ENCODE assay signal across 16 cellular contexts in the genomic region with DNA sequence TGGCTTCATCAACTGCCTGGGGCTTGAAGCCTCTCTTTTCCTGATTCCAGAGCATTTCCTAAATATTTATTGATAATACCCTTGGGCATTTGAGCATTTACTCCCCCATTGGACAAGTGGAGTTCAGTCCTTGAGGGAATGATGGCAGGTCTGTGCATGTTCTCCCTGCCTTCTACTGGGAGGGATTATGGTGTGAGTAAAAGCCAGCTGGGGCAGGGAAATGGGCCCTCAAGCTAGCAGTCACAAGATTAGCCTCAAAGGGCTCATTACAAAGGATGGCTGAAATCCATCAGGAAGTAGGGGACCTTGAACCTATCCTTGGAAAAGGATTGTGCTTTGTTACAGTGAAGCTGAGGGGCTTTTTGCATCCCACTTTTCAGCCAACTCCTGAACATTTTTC.
"Had no signal": no experiment of that assay in that cellular context is flagged by ENCODE, and none has a peak within 500 bp of the region (broad histone marks: within the 10 kb centered on the region; RNA-seq: fewer than 3 reads in every experiment).

No MANE protein-coding gene starts in this region.

- DNase-seq: activated CD4-positive, alpha-beta T cell treated with anti-CD3 and anti-CD28 coated beads, Interleukin-2, amount 50 U/mL, for 4 hours; activated effector memory CD4-positive, alpha-beta T cell treated with anti-CD3 and anti-CD28 coated beads, Interleukin-2, amount 50 U/mL, for 16 hours; activated naive CD4-positive, alpha-beta T cell treated with anti-CD3 and anti-CD28 coated beads, Interleukin-2, amount 50 U/mL, for 16 hours; activated T-cell treated with anti-CD3 and anti-CD28 coated beads, Interleukin-2, amount 50 U/mL, for 72 hours; aorta; brain microvascular endothelial cell; islet precursor cell; lower lobe of right lung; retina; stimulated activated naive CD4-positive, alpha-beta T cell had no signal

- H3K9me3 Mint-ChIP-seq: activated T-cell treated with anti-CD3 and anti-CD28 coated beads, Interleukin-2, amount 50 U/mL, for 72 hours; mesothelial cell of epicardium; nephron; T-helper 1 cell treated with Interleukin-12 subunit alpha and Interleukin-12 subunit beta and Interleukin-4 antibody, amounts not matched to agents 30 μg/mL and 1 μg/mL, for 36 hours had no signal

- H3K27ac Mint-ChIP-seq: activated T-cell treated with anti-CD3 and anti-CD28 coated beads, Interleukin-2, amount 50 U/mL, for 72 hours; mesothelial cell of epicardium; nephron; T-helper 1 cell treated with Interleukin-12 subunit alpha and Interleukin-12 subunit beta and Interleukin-4 antibody, amounts not matched to agents 30 μg/mL and 1 μg/mL, for 36 hours had no signal

- ATAC-seq: activated T-cell treated with anti-CD3 and anti-CD28 coated beads, Interleukin-2, amount 50 U/mL, for 72 hours; lower lobe of right lung had no signal

- H3K27me3 ChIP-seq: brain microvascular endothelial cell, esophagus muscularis mucosa, hepatocyte had no signal

- H3K9me3 ChIP-seq: esophagus muscularis mucosa, lower lobe of right lung had no signal

- H3K36me3 Mint-ChIP-seq: mesothelial cell of epicardium had no signal

- H3K4me1 ChIP-seq: esophagus muscularis mucosa, lower lobe of right lung had no signal

- H3K36me3 ChIP-seq: brain microvascular endothelial cell, esophagus muscularis mucosa, lower lobe of right lung had no signal

- H3K4me3 ChIP-seq: coronary artery, esophagus muscularis mucosa, hepatocyte, lower lobe of right lung had no signal

- H3K4me3 Mint-ChIP-seq: activated T-cell treated with anti-CD3 and anti-CD28 coated beads, Interleukin-2, amount 50 U/mL, for 72 hours; mesothelial cell of epicardium; nephron; T-helper 1 cell treated with Interleukin-12 subunit alpha and Interleukin-12 subunit beta and Interleukin-4 antibody, amounts not matched to agents 30 μg/mL and 1 μg/mL, for 36 hours had no signal

- H3K4me1 Mint-ChIP-seq: mesothelial cell of epicardium, nephron had no signal

- H3K27ac ChIP-seq: brain microvascular endothelial cell, coronary artery, esophagus muscularis mucosa, hepatocyte, lower lobe of right lung had no signal
